Comparison of ENCODE assay signal across 9 cellular contexts in the genomic region with DNA sequence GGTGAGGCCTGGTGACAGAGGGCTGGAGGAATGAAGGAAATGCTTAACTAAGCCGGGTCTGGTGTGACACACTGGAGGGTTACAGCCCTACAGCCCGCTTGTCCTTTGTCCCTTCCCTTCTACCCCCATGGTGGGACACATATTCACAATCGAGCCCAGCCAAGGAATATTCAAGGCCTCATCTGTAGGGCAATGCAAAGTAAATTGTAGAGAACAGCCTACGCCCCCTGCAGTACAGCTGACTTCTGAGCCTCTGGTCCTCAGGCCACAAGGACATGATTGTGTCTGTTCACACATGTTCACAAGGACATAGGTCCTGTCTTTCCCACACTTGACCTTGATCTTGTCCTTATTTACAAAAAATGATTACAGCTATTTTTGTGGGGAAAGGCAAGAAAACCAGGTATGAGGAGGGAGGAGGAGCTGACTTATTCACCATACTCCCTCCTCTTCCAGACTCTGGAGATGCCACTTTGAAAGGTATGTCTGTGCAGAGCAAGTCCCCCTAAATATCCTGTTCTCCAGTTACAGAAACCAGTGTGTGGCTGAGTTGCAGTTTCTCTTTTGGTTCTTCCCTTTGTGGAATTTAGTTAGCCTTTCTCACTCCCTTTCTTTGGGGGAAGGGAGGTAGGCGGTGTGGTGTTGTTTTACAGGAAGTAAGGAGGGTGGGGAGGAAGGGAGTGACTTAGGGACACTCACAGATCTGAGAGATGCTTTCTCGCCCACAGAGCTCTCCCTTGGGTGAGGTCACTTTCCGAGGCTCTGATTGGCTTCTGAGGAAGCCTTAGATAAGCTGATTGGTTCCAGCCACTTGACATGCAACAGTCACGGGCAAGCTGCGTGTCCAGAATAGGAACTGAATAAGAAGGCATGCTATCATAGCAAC. TPM values are rescaled to one million over a fixed set of nuclear protein-coding genes. Genes with fewer than 3 reads are reported as not detected.
DNase-seq lines count a peak whose midpoint lies in the region; ATAC-seq and TF ChIP-seq lines count a peak whose summit lies in the region.
"Had no signal": no experiment of that assay in that cellular context is flagged by ENCODE, and none has a peak within 500 bp of the region (broad histone marks: within the 10 kb centered on the region; RNA-seq: fewer than 3 reads in every experiment).

No MANE protein-coding gene starts in this region.

- 19 to 21% methylated on average over 9 of the region's 9 CpGs for WGBS in ectodermal cell, 2 experiments
- WGBS in lower leg skin, 2 donors, result 2 to 5% methylated on average over 9 of the region's 9 CpGs

- H3K4me1 ChIP-seq in ectodermal cell (ENCODE audit: control insufficient read depth, insufficient read depth, low read length), result peaks cover 24% of the 10 kb centered on the region

- peak overlapping the region; percentile 8 for H3K4me3 ChIP-seq in ectodermal cell (ENCODE audit: insufficient read depth, low read depth, low read length)
- no peak overlapping the region for H3K4me3 ChIP-seq in lower leg skin (ENCODE audit: low read depth, poor library complexity, severe bottlenecking)

- peak; percentile 93 for ATAC-seq in GM19043 (IDR thresholded peaks at IDR 0.05; ENCODE audit: low read depth, unreplicated experiment)
- peak; percentile 92 for ATAC-seq in HG03354 (IDR thresholded peaks at IDR 0.05; ENCODE audit: poor library complexity, severe bottlenecking, unreplicated experiment)

- H3K27me3 ChIP-seq in ectodermal cell (ENCODE audit: control insufficient read depth, insufficient read depth, low read length, poor library complexity, severe bottlenecking), result no peaks in the 10 kb centered on the region

- H3K9me3 ChIP-seq in ectodermal cell (ENCODE audit: control insufficient read depth, low read length), result no peaks in the 10 kb centered on the region

- DNase-seq in AML-193 (lab: John Stamatoyannopoulos, UW) (peak; percentile 96), NCI-H524 treated with DMSO at 0.1 percent for 48 hours (lab: John Stamatoyannopoulos, UW) (peak; percentile 85), lower leg skin (ENCODE audit: low spot score in 2 of 2) (peak; percentile 98)
- DNase-seq in activated CD4-positive, alpha-beta T cell treated with anti-CD3 and anti-CD28 coated beads, Interleukin-2, amount 50 U/mL, for 1 hour, result peak; percentile 67
- peak; percentile 57 to 82 for DNase-seq in stimulated activated CD4-positive, alpha-beta T cell treated with anti-CD3 and anti-CD28 coated beads, Interleukin-4, amount 100 ng/mL, for 4 hours

- no peaks in the 10 kb centered on the region for H3K36me3 ChIP-seq in ectodermal cell (ENCODE audit: control insufficient read depth, insufficient read depth, low read length)

- H3K27ac ChIP-seq in ectodermal cell (ENCODE audit: insufficient read depth, low read depth, low read length, poor library complexity, severe bottlenecking), result peak overlapping the region; percentile 79

- TF ChIP-seq CTCF in lower leg skin (IDR thresholded peaks at IDR 0.05), result no peak

- intact Hi-C loops in lower leg skin (cut with DNase I; ENCODE audit: low total_unique reads), result loop anchor here (2.0 kb wide), 1 partner anchor 28 kb away; no protein-coding TSS in a partner anchor

- no peak for TF ChIP-seq POLR2A in lower leg skin (IDR thresholded peaks at IDR 0.05)

RNA-seq across cellular contexts. Expression of a gene that starts 14.6 kb away (rescaled TPM):
- polyA plus RNA-seq in ectodermal cell (2013, experiment 1 of 4), result 18.3 TPM
- polyA plus RNA-seq in ectodermal cell (2013, experiment 2 of 4), result 16.4 TPM
- polyA plus RNA-seq in ectodermal cell (2013, experiment 3 of 4), result 22.1 TPM
- polyA plus RNA-seq in ectodermal cell (2013, experiment 4 of 4), result 22.3 TPM
- 10 to 100 TPM; 10.6 to 15.3 (median 14.2) TPM for total RNA-seq in lower leg skin

RNA-seq across cellular contexts. Expression of a gene that starts 14.7 kb away (rescaled TPM):
- 0.52 TPM for polyA plus RNA-seq in ectodermal cell (2013, experiment 1 of 4)
- 0.37 TPM for polyA plus RNA-seq in ectodermal cell (2013, experiment 2 of 4)
- polyA plus RNA-seq in ectodermal cell (2013, experiment 3 of 4), result 0.43 TPM
- 0.28 TPM for polyA plus RNA-seq in ectodermal cell (2013, experiment 4 of 4)
- 1 to 10 TPM in 1 of 4 donors, under 1 TPM in 3; 0.12 to 1.3 (median 0.39) TPM for total RNA-seq in lower leg skin

RNA-seq across cellular contexts. Expression of a gene that starts 17.3 kb away (rescaled TPM):
- 159 TPM for polyA plus RNA-seq in ectodermal cell (2013, experiment 1 of 4)
- 92.6 TPM for polyA plus RNA-seq in ectodermal cell (2013, experiment 2 of 4)
- 99.9 TPM for polyA plus RNA-seq in ectodermal cell (2013, experiment 3 of 4)
- 140 TPM for polyA plus RNA-seq in ectodermal cell (2013, experiment 4 of 4)
- 1,000 to 10,000 TPM; 2,445 to 6,877 (median 3,895) TPM for total RNA-seq in lower leg skin

RNA-seq across cellular contexts. Expression of a gene that starts 21.3 kb away (rescaled TPM):
- polyA plus RNA-seq in ectodermal cell (2013, experiment 1 of 4), result 13.3 TPM
- 9.4 TPM for polyA plus RNA-seq in ectodermal cell (2013, experiment 2 of 4)
- polyA plus RNA-seq in ectodermal cell (2013, experiment 3 of 4), result 7.8 TPM
- 9.4 TPM for polyA plus RNA-seq in ectodermal cell (2013, experiment 4 of 4)
- 10 to 100 TPM in 1 of 4 donors, 1 to 10 TPM in 3; 4.6 to 14.2 (median 7.7) TPM for total RNA-seq in lower leg skin

RNA-seq across cellular contexts. Expression of a gene that starts 42.4 kb away (rescaled TPM):
- not detected for polyA plus RNA-seq in ectodermal cell (2013, experiment 1 of 4)
- not detected for polyA plus RNA-seq in ectodermal cell (2013, experiment 2 of 4)
- polyA plus RNA-seq in ectodermal cell (2013, experiment 3 of 4), result not detected
- not detected for polyA plus RNA-seq in ectodermal cell (2013, experiment 4 of 4)
- not detected for total RNA-seq in lower leg skin
- total RNA-seq: T-helper 1 cell treated with Interleukin-12 subunit alpha and Interleukin-12 subunit beta and Interleukin-4 antibody, amounts not matched to agents 30 ng/mL and 1 ng/mL, for 36 hours had no signal
